ENCODE assay signal across 26 cellular contexts in genomic region chr21:41403331-41403730, GRCh38. TPM values are rescaled to one million over a fixed set of nuclear protein-coding genes. Genes with fewer than 3 reads are reported as not detected.
"Had no signal": no experiment of that assay in that cellular context is flagged by ENCODE, and none has a peak within 500 bp of the region (broad histone marks: within the 10 kb centered on the region; RNA-seq: fewer than 3 reads in every experiment).

No MANE protein-coding gene starts in this region.

- H3K9me3 Mint-ChIP-seq: immature natural killer cell; mesothelial cell of epicardium; naive B cell; natural killer cell treated with Interleukin-12 subunit alpha and Interleukin-12 subunit beta and Interleukin-15 and Interleukin-18, amount 100 ng/mL, for 72 hours; neural crest cell had no signal

- H3K27ac ChIP-seq: dorsolateral prefrontal cortex, lower lobe of right lung, parathyroid adenoma, stomach, thyroid gland, vagina had no signal

- H3K79me2 ChIP-seq: parathyroid adenoma had no signal

- H3K4me3 Mint-ChIP-seq: immature natural killer cell; mesothelial cell of epicardium; naive B cell; natural killer cell treated with Interleukin-12 subunit alpha and Interleukin-12 subunit beta and Interleukin-15 and Interleukin-18, amount 100 ng/mL, for 72 hours; neural crest cell had no signal

- H3K27me3 ChIP-seq: stomach, thyroid gland, vagina had no signal

- H3K9ac ChIP-seq: parathyroid adenoma had no signal

- H3K27ac Mint-ChIP-seq: mesothelial cell of epicardium; natural killer cell treated with Interleukin-12 subunit alpha and Interleukin-12 subunit beta and Interleukin-15 and Interleukin-18, amount 100 ng/mL, for 72 hours; progenitor cell of endocrine pancreas had no signal

- H3K4me3 ChIP-seq: dorsolateral prefrontal cortex, lower lobe of right lung, mucosa of descending colon, smooth muscle cell, stomach, thyroid gland, vagina had no signal

- H3K4me1 Mint-ChIP-seq: immature natural killer cell, mesothelial cell of epicardium had no signal

- DNase-seq: effector CD4-positive, alpha-beta T cell; hypothalamus; immature natural killer cell; islet precursor cell; kidney glomerular epithelial cell; left colon; left ventricle myocardium superior; lower lobe of right lung; mucosa of descending colon; naive B cell; stimulated activated CD4-positive, alpha-beta T cell treated with anti-CD3 and anti-CD28 coated beads, Interleukin-12 subunit alpha, Interleukin-12 subunit beta, amount 100 ng/mL, for 4 hours; stimulated activated CD4-positive, alpha-beta T cell treated with anti-CD3 and anti-CD28 coated beads, Interleukin-1b, Interleukin-23, amount 100 ng/mL, for 48 hours; stimulated activated CD4-positive, alpha-beta T cell treated with anti-CD3 and anti-CD28 coated beads, Interleukin-4, amount 100 ng/mL, for 1 hour; stimulated activated CD8-positive, alpha-beta memory T cell treated with anti-CD3 and anti-CD28 coated beads, Interleukin-4, amount 100 ng/mL, for 48 hours; stimulated activated naive CD4-positive, alpha-beta T cell; stomach; thyroid gland; trophoblast cell had no signal

- H3K4me1 ChIP-seq: lower lobe of right lung, parathyroid adenoma, stomach, thyroid gland, vagina had no signal

- H3K27me3 Mint-ChIP-seq: naive B cell; natural killer cell treated with Interleukin-12 subunit alpha and Interleukin-12 subunit beta and Interleukin-15 and Interleukin-18, amount 100 ng/mL, for 72 hours had no signal

- H3K36me3 ChIP-seq: thyroid gland had no signal

- H3K36me3 Mint-ChIP-seq: mesothelial cell of epicardium had no signal

- H2AFZ ChIP-seq: parathyroid adenoma had no signal

- H3K4me2 ChIP-seq: smooth muscle cell had no signal

- H3K9me3 ChIP-seq: lower lobe of right lung, mucosa of descending colon, stomach, thyroid gland, vagina had no signal

RNA-seq across cellular contexts. Expression of gene MX2, which starts 41.5 kb away (rescaled TPM):
- total RNA-seq: neural crest cell had no signal
